17 cellular contexts compared by ENCODE assay signal in the genomic region with DNA sequence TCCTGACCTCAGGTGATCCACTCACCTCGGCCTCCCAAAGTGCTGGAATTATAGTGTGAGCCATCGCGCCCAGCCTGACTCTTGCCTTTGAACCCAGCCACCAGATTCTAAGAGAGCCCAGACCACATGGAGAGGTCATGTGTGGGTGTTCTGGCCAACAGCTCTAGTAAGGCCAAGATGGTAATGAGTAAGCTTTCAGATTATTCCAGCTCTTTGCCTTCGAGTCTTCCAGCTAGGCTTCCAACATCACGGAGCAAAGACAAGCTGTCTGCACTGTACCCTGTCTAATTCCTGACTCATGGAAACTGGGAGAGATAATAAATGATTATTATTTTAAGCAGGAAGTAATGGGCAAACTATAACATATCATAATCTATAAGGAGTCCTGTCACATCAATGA. TPM values are rescaled to one million over a fixed set of nuclear protein-coding genes. Genes with fewer than 3 reads are reported as not detected.
DNase-seq lines count a peak whose midpoint lies in the region; ATAC-seq and TF ChIP-seq lines count a peak whose summit lies in the region.
"Had no signal": no experiment of that assay in that cellular context is flagged by ENCODE, and none has a peak within 500 bp of the region (broad histone marks: within the 10 kb centered on the region; RNA-seq: fewer than 3 reads in every experiment).

No MANE protein-coding gene starts in this region.

- H3K56ac ChIP-seq in IMR-90 (ENCODE audit: extremely low read depth, insufficient read depth, low read length), result no peak overlapping the region

- no peak overlapping the region for H3K9ac ChIP-seq in IMR-90 (ENCODE audit: low read depth, low read length)
- H3K9ac ChIP-seq: KMS-11 had no signal

- TF ChIP-seq RAD21 in IMR-90 (IDR thresholded peaks at IDR 0.05; ENCODE audit: low read length), result no peak

- POLR2A ChIA-PET in IMR-90 (lab: Charles Lee; ENCODE audit: unreplicated experiment), result no interaction called here

- H3K27me3 ChIP-seq in IMR-90 (ENCODE audit: control insufficient read depth, insufficient read depth, low read length), result no peaks in the 10 kb centered on the region
- no peaks in the 10 kb centered on the region for H3K27me3 ChIP-seq in brain microvascular endothelial cell (replicated peaks)
- H3K27me3 ChIP-seq: SJSA1 had no signal

- no peak overlapping the region for H2BK20ac ChIP-seq in IMR-90 (ENCODE audit: low read depth, low read length)

- H3K27ac ChIP-seq in IMR-90 (ENCODE audit: insufficient read depth, low read length) (no peak overlapping the region), brain microvascular endothelial cell (no peak overlapping the region)
- H3K27ac ChIP-seq: KMS-11, SJSA1 had no signal

- no peak overlapping the region for H2AK5ac ChIP-seq in IMR-90 (ENCODE audit: low read depth, low read length)

- no peak for TF ChIP-seq POLR2A in IMR-90 (IDR thresholded peaks at IDR 0.05; ENCODE audit: low read depth, low read length)

- H4K5ac ChIP-seq in IMR-90 (ENCODE audit: low read depth, low read length), result no peak overlapping the region

- no peaks in the 10 kb centered on the region for H3K9me1 ChIP-seq in IMR-90 (ENCODE audit: insufficient read depth, low read length)

- ATAC-seq in IMR-90 (ENCODE audit: low read depth), result peak; percentile 61
- ATAC-seq in stimulated activated effector memory CD8-positive, alpha-beta T cell treated with anti-CD3 and anti-CD28 coated beads, Interleukin-12 subunit alpha, Interleukin-12 subunit beta, amount 100 ng/mL, for 72 hours, result no peak
- ATAC-seq: CD8-positive, alpha-beta T cell had no signal

- no peaks in the 10 kb centered on the region for H3K9me3 ChIP-seq in IMR-90 (ENCODE audit: control insufficient read depth, insufficient read depth, low read length)
- H3K9me3 ChIP-seq: SJSA1 had no signal

- H4K91ac ChIP-seq in IMR-90 (ENCODE audit: insufficient read depth, low read depth, low read length), result no peak overlapping the region

- no peak overlapping the region for H3K23ac ChIP-seq in IMR-90 (ENCODE audit: low read depth, low read length)

- no peaks in the 10 kb centered on the region for H3K36me3 ChIP-seq in IMR-90 (ENCODE audit: control insufficient read depth, insufficient read depth, low read length)
- no peaks in the 10 kb centered on the region for H3K36me3 ChIP-seq in brain microvascular endothelial cell (replicated peaks)
- H3K36me3 ChIP-seq: SJSA1 had no signal

- WGBS in IMR-90 (ENCODE audit: extremely low coverage in 2 of 2, insufficient read length in 1 of 2), 2 experiments, result no CpG with 5 or more reads among the region's 5 CpGs

- no peaks in the 10 kb centered on the region for H3K9me3 Mint-ChIP-seq in stimulated activated effector memory CD8-positive, alpha-beta T cell treated with anti-CD3 and anti-CD28 coated beads, Interleukin-12 subunit alpha, Interleukin-12 subunit beta, amount 100 ng/mL, for 72 hours
- H3K9me3 Mint-ChIP-seq: CD8-positive, alpha-beta T cell had no signal

- H2BK120ac ChIP-seq in IMR-90 (ENCODE audit: low read depth, low read length), result no peak overlapping the region

- H3K4me3 Mint-ChIP-seq in stimulated activated effector memory CD8-positive, alpha-beta T cell treated with anti-CD3 and anti-CD28 coated beads, Interleukin-12 subunit alpha, Interleukin-12 subunit beta, amount 100 ng/mL, for 72 hours, result no peak overlapping the region
- H3K4me3 Mint-ChIP-seq: CD8-positive, alpha-beta T cell had no signal

- H3K27ac Mint-ChIP-seq in stimulated activated effector memory CD8-positive, alpha-beta T cell treated with anti-CD3 and anti-CD28 coated beads, Interleukin-12 subunit alpha, Interleukin-12 subunit beta, amount 100 ng/mL, for 72 hours, result peak overlapping the region; percentile 16
- H3K27ac Mint-ChIP-seq: CD8-positive, alpha-beta T cell had no signal

- H2BK15ac ChIP-seq in IMR-90 (ENCODE audit: low read depth, low read length), result no peak overlapping the region

- no peak overlapping the region for H2BK5ac ChIP-seq in IMR-90 (ENCODE audit: low read depth, low read length, poor library complexity, severe bottlenecking)

- BruUV-seq in IMR-90 (replicated peaks; lab: Mats Ljungman, UMichigan), result no TSS peak

- no peak overlapping the region for H2AFZ ChIP-seq in IMR-90 (replicated peaks; ENCODE audit: low read length, poor library complexity)

- no peak overlapping the region for H4K8ac ChIP-seq in IMR-90 (ENCODE audit: low read depth in 2 of 2, low read length in 2 of 2)

- H3K14ac ChIP-seq in IMR-90 (replicated peaks; ENCODE audit: low read depth, low read length), result no peak overlapping the region

- TF ChIP-seq CTCF in IMR-90 (conservative IDR thresholded peaks at IDR 0.05; ENCODE audit: low read depth, low read length), result no peak
- no peak for TF ChIP-seq CTCF in brain microvascular endothelial cell (IDR thresholded peaks at IDR 0.05; ENCODE audit: low read depth, low read length, missing control alignments)

- no peaks in the 10 kb centered on the region for H3K4me1 ChIP-seq in IMR-90 (ENCODE audit: control insufficient read depth, insufficient read depth, low read length)
- H3K4me1 ChIP-seq: SJSA1 had no signal

- no peak overlapping the region for H3K18ac ChIP-seq in IMR-90 (ENCODE audit: low read depth, low read length)

- no peak overlapping the region for H3K4ac ChIP-seq in IMR-90 (ENCODE audit: low read depth, low read length)

- intact Hi-C loops in IMR-90 (cut with micrococcal nuclease), result no loop called here

- H2AK9ac ChIP-seq in IMR-90 (replicated peaks; ENCODE audit: low read depth, low read length, poor library complexity), result no peak overlapping the region

- H4K20me1 ChIP-seq in IMR-90 (ENCODE audit: insufficient read depth, low read length), result no peaks in the 10 kb centered on the region

- CTCF ChIA-PET in IMR-90 (lab: Yijun Ruan, JAX), result interaction anchor here (0.6 kb wide), 1 partner anchor 22 kb away, joined by 3 read pairs; no protein-coding TSS in a partner anchor

- dilution Hi-C loops in IMR-90 (cut with HindIII; ENCODE audit: low sequenced_read_pairs, unreplicated experiment), result no loop called here

- peaks cover 4% of the 10 kb centered on the region for H3K4me1 Mint-ChIP-seq in stimulated activated effector memory CD8-positive, alpha-beta T cell treated with anti-CD3 and anti-CD28 coated beads, Interleukin-12 subunit alpha, Interleukin-12 subunit beta, amount 100 ng/mL, for 72 hours

- H3K4me3 ChIP-seq in IMR-90 (ENCODE audit: insufficient read depth, low read depth, low read length) (no peak overlapping the region), brain microvascular endothelial cell (ENCODE audit: low read depth, low read length) (no peak overlapping the region)
- H3K4me3 ChIP-seq: SJSA1 had no signal

- no peaks in the 10 kb centered on the region for H3K36me3 Mint-ChIP-seq in stimulated activated effector memory CD8-positive, alpha-beta T cell treated with anti-CD3 and anti-CD28 coated beads, Interleukin-12 subunit alpha, Interleukin-12 subunit beta, amount 100 ng/mL, for 72 hours
- H3K36me3 Mint-ChIP-seq: CD8-positive, alpha-beta T cell had no signal

- DNase-seq in IMR-90 (peak; percentile 61), brain microvascular endothelial cell (peak; percentile 11), iris pigment epithelial cell (ENCODE audit: low read depth) (peak; percentile 54), A172 (ENCODE audit: low spot score) (no peak), UCSD-AML1 (lab: John Stamatoyannopoulos, UW; ENCODE audit: unreplicated experiment) (no peak), LoVo (ENCODE audit: low spot score) (no peak), NCI-H82 treated with DMSO at 0.1 percent for 48 hours (lab: John Stamatoyannopoulos, UW; ENCODE audit: unreplicated experiment) (no peak)
- DNase-seq in stimulated activated effector memory CD8-positive, alpha-beta T cell treated with anti-CD3 and anti-CD28 coated beads, Interleukin-12 subunit alpha, Interleukin-12 subunit beta, amount 100 ng/mL, for 72 hours (ENCODE audit: low spot score in 2 of 2), result peak in 1 of 2 donors; percentile 22
- DNase-seq: CD8-positive, alpha-beta T cell; DND-41; GDM1; NCI-H1092; NCI-H146; NCI-H2081 treated with DMSO at 0.1 percent for 48 hours; NCI-H510A treated with DMSO at 0.1 percent for 48 hours had no signal

- no peaks in the 10 kb centered on the region; a peak in 1 of 4 replicates for H3K79me1 ChIP-seq in IMR-90 (ENCODE audit: low read depth in 1 of 2, low read length in 2 of 2)

- H3K4me2 ChIP-seq in IMR-90 (ENCODE audit: low read depth, low read length), result no peak overlapping the region
- H3K4me2 ChIP-seq: KMS-11 had no signal

- in situ Hi-C loops in IMR-90 (cut with MboI; ENCODE audit: low sequenced_read_pairs) (no loop called here), brain microvascular endothelial cell (cut with HindIII; ENCODE audit: low pct_ligation_motif_present, low sequenced_read_pairs) (no loop called here)

TF ChIP-seq in IMR-90, 13 proteins besides CTCF, POLR2A, EP300 and RAD21:
- TF ChIP-seq MAFK (IDR thresholded peaks at IDR 0.05; ENCODE audit: low read depth, low read length), result no peak
- TF ChIP-seq, protein P1, sequence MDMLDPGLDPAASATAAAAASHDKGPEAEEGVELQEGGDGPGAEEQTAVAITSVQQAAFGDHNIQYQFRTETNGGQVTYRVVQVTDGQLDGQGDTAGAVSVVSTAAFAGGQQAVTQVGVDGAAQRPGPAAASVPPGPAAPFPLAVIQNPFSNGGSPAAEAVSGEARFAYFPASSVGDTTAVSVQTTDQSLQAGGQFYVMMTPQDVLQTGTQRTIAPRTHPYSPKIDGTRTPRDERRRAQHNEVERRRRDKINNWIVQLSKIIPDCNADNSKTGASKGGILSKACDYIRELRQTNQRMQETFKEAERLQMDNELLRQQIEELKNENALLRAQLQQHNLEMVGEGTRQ (IDR thresholded peaks at IDR 0.05; ENCODE audit: low read depth, low read length), result peak; percentile 44

RNA-seq across cellular contexts. Expression of gene ZFP69B, which starts 14.8 kb away (rescaled TPM):
- 6.8 and 8.1 TPM in 2 replicates for total RNA-seq in IMR-90 (2012; rRNA removed)
- 2.2 and 3.1 TPM in 2 replicates for polyA plus RNA-seq in IMR-90 (2012; rRNA removed)
- polyA plus RNA-seq in IMR-90 (2012; cell fraction: cytosol; rRNA removed), result 0.69 and 0.91 TPM in 2 replicates
- 0.83 and 3.1 TPM in 2 replicates for polyA plus RNA-seq in IMR-90 (2012; cell fraction: nucleus; rRNA removed; ENCODE audit: low replicate concordance)
- 3.5 and 4.2 TPM in 2 replicates for total RNA-seq in A172 (2014; rRNA removed; shearing (Covaris generic))

RNA-seq across cellular contexts. Expression of gene ZFP69, which starts 41.6 kb away (rescaled TPM):
- 1.6 and 2.5 TPM in 2 replicates for total RNA-seq in IMR-90 (2012; rRNA removed)
- polyA plus RNA-seq in IMR-90 (2012; rRNA removed), result 1.2 TPM in 2 replicates
- polyA plus RNA-seq in IMR-90 (2012; cell fraction: cytosol; rRNA removed), result 0.54 and 0.83 TPM in 2 replicates
- 0.74 and 2.2 TPM in 2 replicates for polyA plus RNA-seq in IMR-90 (2012; cell fraction: nucleus; rRNA removed; ENCODE audit: low replicate concordance)
- not detected in 2 replicates for total RNA-seq in A172 (2014; rRNA removed; shearing (Covaris generic))

Comparison
In these comparisons a context has a peak if more than half of its experiments do, and no peak if none do; other contexts are left out.
1. DNase-seq: peak in IMR-90 (single experiment), brain microvascular endothelial cell (single experiment) and iris pigment epithelial cell (single experiment); none in A172 (single experiment), UCSD-AML1 (single experiment), LoVo (single experiment) and NCI-H82 treated with DMSO at 0.1 percent for 48 hours (single experiment).